26 cellular contexts compared by ENCODE assay signal in genomic region chr5:81945867-81946266, GRCh38.
"Had no signal": no experiment of that assay in that cellular context is flagged by ENCODE, and none has a peak within 500 bp of the region (broad histone marks: within the 10 kb centered on the region; RNA-seq: fewer than 3 reads in every experiment).

No MANE protein-coding gene starts in this region.

- H3K4me1 ChIP-seq: suprapubic skin, tibial nerve, transverse colon, upper lobe of right lung, uterus, vagina had no signal

- FAIRE-seq: urothelium cell line had no signal

- H3K36me3 ChIP-seq: stomach, suprapubic skin, thoracic aorta, thyroid gland, tibial artery, tibial nerve, transverse colon, upper lobe of left lung, upper lobe of right lung, uterus, vagina had no signal

- H3K4me3 ChIP-seq: stomach, suprapubic skin, thoracic aorta, thyroid gland, tibial artery, tibial nerve, transverse colon, upper lobe of left lung, upper lobe of right lung, uterus, vagina had no signal

- ATAC-seq: stimulated activated effector memory CD8-positive, alpha-beta T cell treated with anti-CD3 and anti-CD28 coated beads, Interleukin-12 subunit alpha, Interleukin-12 subunit beta, amount 100 ng/mL, for 72 hours; stimulated activated memory B cell treated with anti-CD40 and anti-IgM and Interleukin-4, amounts not matched to agents 10 μg/mL and 1 μg/mL and 100 μg/mL, for 72 hours; stimulated activated naive B cell treated with anti-CD40 and anti-IgM and Interleukin-4, amounts not matched to agents 10 μg/mL and 1 μg/mL and 100 μg/mL, for 72 hours; stimulated activated naive CD8-positive, alpha-beta T cell treated with anti-CD3 and anti-CD28 coated beads, Interleukin-15, amount 100 ng/mL, for 72 hours; stimulated activated naive CD8-positive, alpha-beta T cell treated with anti-CD3 and anti-CD28 coated beads, Interleukin-15, Interleukin-2, amounts not matched to agents 100 U/mL and 50 U/mL, for 24 hours; upper lobe of right lung had no signal

- H3K9me3 ChIP-seq: thoracic aorta, thyroid gland, vagina had no signal

- DNase-seq: stimulated activated CD4-positive, alpha-beta T cell treated with anti-CD3 and anti-CD28 coated beads, Interleukin-2, amount 100 ng/mL, for 48 hours; stimulated activated CD4-positive, alpha-beta T cell treated with anti-CD3 and anti-CD28 coated beads, Interleukin-4, amount 100 ng/mL, for 1 hour; stimulated activated CD4-positive, alpha-beta T cell treated with anti-CD3 and anti-CD28 coated beads, Interleukin-4, amount 100 ng/mL, for 24 hours; stimulated activated CD4-positive, alpha-beta T cell treated with anti-CD3 and anti-CD28 coated beads, Interleukin-4, amount 100 ng/mL, for 4 hours; stimulated activated CD8-positive, alpha-beta memory T cell treated with anti-CD3 and anti-CD28 coated beads, Interleukin-4, amount 100 ng/mL, for 48 hours; stimulated activated naive B cell treated with anti-CD40 and anti-IgM and Interleukin-4, amounts not matched to agents 10 μg/mL and 1 μg/mL and 100 μg/mL, for 72 hours; stimulated activated naive CD4-positive, alpha-beta T cell; stimulated activated naive CD4-positive, alpha-beta T cell treated with Interleukin-2 at 50 U/mL for 16 hours; stimulated activated naive CD8-positive, alpha-beta T cell treated with anti-CD3 and anti-CD28 coated beads, Interleukin-15, amount 100 ng/mL, for 72 hours; stimulated activated naive CD8-positive, alpha-beta T cell treated with anti-CD3 and anti-CD28 coated beads, Interleukin-15, Interleukin-2, amounts not matched to agents 100 U/mL and 50 U/mL, for 24 hours; stomach; substantia nigra; thyroid gland; tibial artery; transverse colon; trophoblast cell; upper lobe of right lung; uterus had no signal

- H3K27me3 ChIP-seq: stomach, suprapubic skin, thyroid gland, tibial artery, tibial nerve, transverse colon, upper lobe of left lung, upper lobe of right lung, uterus, vagina had no signal

- H3K27ac ChIP-seq: stomach, suprapubic skin, thoracic aorta, thyroid gland, tibial artery, tibial nerve, transverse colon, upper lobe of left lung, upper lobe of right lung, uterus, vagina had no signal
